In genomic region chr20:49865559-49865958, GRCh38 we compare ENCODE assay signal across 18 cellular contexts. TPM values are rescaled to one million over a fixed set of nuclear protein-coding genes. Genes with fewer than 3 reads are reported as not detected.
DNase-seq lines count a peak whose midpoint lies in the region; ATAC-seq and TF ChIP-seq lines count a peak whose summit lies in the region.
"Had no signal": no experiment of that assay in that cellular context is flagged by ENCODE, and none has a peak within 500 bp of the region (broad histone marks: within the 10 kb centered on the region; RNA-seq: fewer than 3 reads in every experiment).

No MANE protein-coding gene starts in this region.

- H3K4me3 Mint-ChIP-seq in activated CD4-positive, alpha-beta memory T cell treated with anti-CD3 and anti-CD28 coated beads, Interleukin-2, amount 10 ng/mL, durations not matched to agents 7 days and 5 days = no peak overlapping the region
- H3K4me3 Mint-ChIP-seq in activated CD4-positive, alpha-beta memory T cell treated with anti-CD3 and anti-CD28 coated beads for 36 hours = no peak overlapping the region
- H3K4me3 Mint-ChIP-seq: natural killer cell treated with Interleukin-12 subunit alpha and Interleukin-12 subunit beta and Interleukin-15 and Interleukin-18, amount 100 ng/mL, for 72 hours; stimulated activated naive CD8-positive, alpha-beta T cell treated with anti-CD3 and anti-CD28 coated beads, Interleukin-15, Interleukin-2, amounts not matched to agents 100 ng/mL and 50 ng/mL, for 24 hours had no signal

- peak overlapping the region; percentile 33 for H3K27ac Mint-ChIP-seq in activated CD4-positive, alpha-beta memory T cell treated with anti-CD3 and anti-CD28 coated beads, Interleukin-2, amount 10 ng/mL, durations not matched to agents 7 days and 5 days
- no peak overlapping the region for H3K27ac Mint-ChIP-seq in activated CD4-positive, alpha-beta memory T cell treated with anti-CD3 and anti-CD28 coated beads for 36 hours
- H3K27ac Mint-ChIP-seq: stimulated activated naive CD8-positive, alpha-beta T cell treated with anti-CD3 and anti-CD28 coated beads, Interleukin-15, Interleukin-2, amounts not matched to agents 100 ng/mL and 50 ng/mL, for 24 hours had no signal

- H3K27me3 ChIP-seq in SJCRH30 = no peaks in the 10 kb centered on the region
- no peaks in the 10 kb centered on the region for H3K27me3 ChIP-seq in thoracic aorta (replicated peaks; ENCODE audit: insufficient read depth)
- H3K27me3 ChIP-seq: cardiac muscle cell, right lobe of liver had no signal

- intact Hi-C loops in activated CD4-positive, alpha-beta memory T cell treated with anti-CD3 and anti-CD28 coated beads for 36 hours (cut with micrococcal nuclease) = no loop called here

- TF ChIP-seq CTCF in fibroblast of the aortic adventitia (IDR thresholded peaks at IDR 0.05; ENCODE audit: insufficient read depth, low read length) (no peak), thoracic aorta (IDR thresholded peaks at IDR 0.05) (no peak)

- H3K4me3 ChIP-seq in SJCRH30 = no peak overlapping the region
- no peak overlapping the region for H3K4me3 ChIP-seq in fibroblast of the aortic adventitia (ENCODE audit: low read depth, low read length)
- no peak overlapping the region for H3K4me3 ChIP-seq in thoracic aorta
- H3K4me3 ChIP-seq: A549, cardiac muscle cell, right lobe of liver had no signal

- CTCF ChIA-PET in activated CD4-positive, alpha-beta memory T cell treated with anti-CD3 and anti-CD28 coated beads, Interleukin-2, amount 10 ng/mL, durations not matched to agents 7 days and 5 days (lab: Charles Lee) = no interaction called here
- CTCF ChIA-PET in activated CD4-positive, alpha-beta memory T cell treated with anti-CD3 and anti-CD28 coated beads for 36 hours (lab: Charles Lee) = interaction anchor here (1.2 kb wide), 1 partner anchor 22 kb away, joined by 4 read pairs; no protein-coding TSS in a partner anchor

- no peaks in the 10 kb centered on the region for H3K27me3 Mint-ChIP-seq in activated CD4-positive, alpha-beta memory T cell treated with anti-CD3 and anti-CD28 coated beads, Interleukin-2, amount 10 ng/mL, durations not matched to agents 7 days and 5 days
- H3K27me3 Mint-ChIP-seq in activated CD4-positive, alpha-beta memory T cell treated with anti-CD3 and anti-CD28 coated beads for 36 hours = no peaks in the 10 kb centered on the region
- H3K27me3 Mint-ChIP-seq: natural killer cell treated with Interleukin-12 subunit alpha and Interleukin-12 subunit beta and Interleukin-15 and Interleukin-18, amount 100 ng/mL, for 72 hours; stimulated activated naive CD8-positive, alpha-beta T cell treated with anti-CD3 and anti-CD28 coated beads, Interleukin-15, Interleukin-2, amounts not matched to agents 100 ng/mL and 50 ng/mL, for 24 hours had no signal

- POLR2A ChIA-PET in activated CD4-positive, alpha-beta memory T cell treated with anti-CD3 and anti-CD28 coated beads, Interleukin-2, amount 10 ng/mL, durations not matched to agents 7 days and 5 days (lab: Charles Lee) = no interaction called here
- POLR2A ChIA-PET in activated CD4-positive, alpha-beta memory T cell treated with anti-CD3 and anti-CD28 coated beads for 36 hours (lab: Charles Lee) = no interaction called here

- no peaks in the 10 kb centered on the region for H3K9me3 ChIP-seq in SJCRH30 (replicated peaks)
- no peaks in the 10 kb centered on the region for H3K9me3 ChIP-seq in thoracic aorta
- H3K9me3 ChIP-seq: A549, right lobe of liver had no signal

- H3K4me1 Mint-ChIP-seq in activated CD4-positive, alpha-beta memory T cell treated with anti-CD3 and anti-CD28 coated beads, Interleukin-2, amount 10 ng/mL, durations not matched to agents 7 days and 5 days = peaks cover 19% of the 10 kb centered on the region
- peaks cover 10% of the 10 kb centered on the region for H3K4me1 Mint-ChIP-seq in activated CD4-positive, alpha-beta memory T cell treated with anti-CD3 and anti-CD28 coated beads for 36 hours (ENCODE audit: low read depth)

- peaks cover 57% of the 10 kb centered on the region for H3K36me3 Mint-ChIP-seq in activated CD4-positive, alpha-beta memory T cell treated with anti-CD3 and anti-CD28 coated beads, Interleukin-2, amount 10 ng/mL, durations not matched to agents 7 days and 5 days (ENCODE audit: low read depth)
- H3K36me3 Mint-ChIP-seq in activated CD4-positive, alpha-beta memory T cell treated with anti-CD3 and anti-CD28 coated beads for 36 hours = peaks cover 26% of the 10 kb centered on the region

- H3K36me3 ChIP-seq in SJCRH30 (no peaks in the 10 kb centered on the region; the same call in 1 of the 2 replicates), thoracic aorta (no peaks in the 10 kb centered on the region)
- H3K36me3 ChIP-seq: cardiac muscle cell had no signal

- no peaks in the 10 kb centered on the region for H3K9me3 Mint-ChIP-seq in activated CD4-positive, alpha-beta memory T cell treated with anti-CD3 and anti-CD28 coated beads, Interleukin-2, amount 10 ng/mL, durations not matched to agents 7 days and 5 days
- no peaks in the 10 kb centered on the region for H3K9me3 Mint-ChIP-seq in activated CD4-positive, alpha-beta memory T cell treated with anti-CD3 and anti-CD28 coated beads for 36 hours
- H3K9me3 Mint-ChIP-seq: natural killer cell treated with Interleukin-12 subunit alpha and Interleukin-12 subunit beta and Interleukin-15 and Interleukin-18, amount 100 ng/mL, for 72 hours; stimulated activated naive CD8-positive, alpha-beta T cell treated with anti-CD3 and anti-CD28 coated beads, Interleukin-15, Interleukin-2, amounts not matched to agents 100 ng/mL and 50 ng/mL, for 24 hours had no signal

- ATAC-seq in thoracic aorta (ENCODE audit: insufficient number of reproducible peaks, low FRiP score, low read depth) = peak; percentile 58
- ATAC-seq: A549 had no signal

- H3K4me1 ChIP-seq in SJCRH30 = peaks cover 22% of the 10 kb centered on the region
- peaks cover 28 to 51% of the 10 kb centered on the region in 2 donors for H3K4me1 ChIP-seq in thoracic aorta (ENCODE audit: control insufficient read depth in 1 of 2, low read depth in 2 of 2)
- H3K4me1 ChIP-seq: A549, right lobe of liver had no signal

- no peak for DNase-seq in activated CD4-positive, alpha-beta memory T cell treated with anti-CD3 and anti-CD28 coated beads, Interleukin-2, amount 10 ng/mL, durations not matched to agents 7 days and 5 days
- no peak for DNase-seq in activated CD4-positive, alpha-beta memory T cell treated with anti-CD3 and anti-CD28 coated beads for 36 hours
- DNase-seq in SJCRH30 (no peak), fibroblast of the aortic adventitia (ENCODE audit: low read depth) (peak; percentile 55), thoracic aorta (ENCODE audit: low spot score) (no peak), kidney tubule cell (ENCODE audit: low spot score) (no peak), NCI-H526 (lab: John Stamatoyannopoulos, UW) (no peak)
- no peak for DNase-seq in activated naive CD4-positive, alpha-beta T cell treated with Interleukin-2 at 50 U/mL for 16 hours
- DNase-seq: activated naive CD4-positive, alpha-beta T cell; hippocampal formation; NCI-H187; NCI-H748 treated with DMSO at 0.1 percent for 48 hours; SHP77 had no signal

- H3K27ac ChIP-seq in SJCRH30 = peak overlapping the region; percentile 7; the same call in 1 of the 2 replicates
- peak overlapping the region; percentile 53 to 87 for H3K27ac ChIP-seq in thoracic aorta
- H3K27ac ChIP-seq: A549, cardiac muscle cell, right lobe of liver had no signal

RNA-seq across cellular contexts. Expression of gene SPATA2, which starts 49.8 kb away (rescaled TPM):
- 1 to 10 TPM; 8.4 to 9.0 TPM for total RNA-seq in activated CD4-positive, alpha-beta memory T cell treated with anti-CD3 and anti-CD28 coated beads, Interleukin-2, amount 10 ng/mL, durations not matched to agents 7 days and 5 days
- total RNA-seq in activated CD4-positive, alpha-beta memory T cell treated with anti-CD3 and anti-CD28 coated beads for 36 hours = 1 to 10 TPM; 7.9 to 8.6 TPM
- total RNA-seq in SJCRH30 (2014; rRNA removed; shearing (Covaris generic)) = 8.2 and 8.3 TPM in 2 replicates
- 1.5 and 3.4 TPM in 2 replicates for total RNA-seq in fibroblast of the aortic adventitia (ENCODE audit: low replicate concordance)
- 1 to 10 TPM; 3.9 to 7.3 TPM for total RNA-seq in thoracic aorta

RNA-seq across cellular contexts. Expression of gene SLC9A8, which starts 52.9 kb away (rescaled TPM):
- 10 to 100 TPM; 18.0 to 21.0 TPM for total RNA-seq in activated CD4-positive, alpha-beta memory T cell treated with anti-CD3 and anti-CD28 coated beads, Interleukin-2, amount 10 ng/mL, durations not matched to agents 7 days and 5 days
- 10 to 100 TPM; 11.5 to 13.0 TPM for total RNA-seq in activated CD4-positive, alpha-beta memory T cell treated with anti-CD3 and anti-CD28 coated beads for 36 hours
- 7.4 and 10.2 TPM in 2 replicates for total RNA-seq in SJCRH30 (2014; rRNA removed; shearing (Covaris generic))
- total RNA-seq in fibroblast of the aortic adventitia (ENCODE audit: low replicate concordance) (2.9 and 10.5 TPM in 2 replicates), thoracic aorta (10 to 100 TPM in 1 of 2 donors, 1 to 10 TPM in 1; 9.2 to 14.3 TPM)
